1 cellular context compared by ENCODE assay signal in genomic region chr17:42285346-42286050, GRCh38.
TF ChIP-seq lines count a peak whose summit lies in the region.

No MANE protein-coding gene starts in this region.

TF ChIP-seq in K562, 482 proteins besides CTCF, POLR2A, EP300 and RAD21 (continued from another document):
- no peak for TF ChIP-seq THAP12 (CRISPR knock-in tag; IDR thresholded peaks at IDR 0.05)
- no peak for TF ChIP-seq FOXP1 (CRISPR knock-in tag; IDR thresholded peaks at IDR 0.05)
- no peak for TF ChIP-seq ZKSCAN3 (CRISPR knock-in tag; IDR thresholded peaks at IDR 0.05)
- TF ChIP-seq TGIF2 (CRISPR knock-in tag; IDR thresholded peaks at IDR 0.05): no peak
- no peak for TF ChIP-seq MTA3 (IDR thresholded peaks at IDR 0.05; ENCODE audit: borderline replicate concordance)
